Comparison of ENCODE assay signal across 26 cellular contexts in the genomic region with DNA sequence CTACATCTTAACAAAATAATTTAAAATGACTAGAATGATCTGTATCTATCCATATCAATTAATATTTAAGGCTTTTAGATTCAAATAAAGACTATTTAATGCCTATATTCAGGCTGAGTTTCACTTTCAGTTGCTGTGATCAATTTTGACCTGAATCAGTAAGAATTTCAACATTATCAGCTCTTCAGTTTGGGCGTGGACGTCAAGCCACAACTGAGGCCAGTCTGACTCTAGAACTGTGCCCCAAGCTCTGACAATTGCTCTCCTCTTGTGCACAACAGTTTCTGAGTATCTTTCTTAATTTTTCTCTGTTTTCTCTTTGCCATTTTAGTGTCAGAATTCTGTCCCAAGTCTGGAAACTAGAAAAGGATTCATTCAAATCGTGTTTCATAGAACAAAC.
"Had no signal": no experiment of that assay in that cellular context is flagged by ENCODE, and none has a peak within 500 bp of the region (broad histone marks: within the 10 kb centered on the region; RNA-seq: fewer than 3 reads in every experiment).

No MANE protein-coding gene starts in this region.

- H3K27ac ChIP-seq: brain microvascular endothelial cell, coronary artery, dorsolateral prefrontal cortex had no signal

- H3K36me3 ChIP-seq: brain microvascular endothelial cell had no signal

- H3K27me3 Mint-ChIP-seq: activated CD4-positive, alpha-beta memory T cell treated with anti-CD3 and anti-CD28 coated beads, Interleukin-2, amount 10 ng/mL, durations not matched to agents 7 days and 5 days; activated CD4-positive, alpha-beta T cell treated with anti-CD3 and anti-CD28 coated beads, Interleukin-2, amount 10 ng/mL, durations not matched to agents 7 days and 5 days; activated naive CD8-positive, alpha-beta T cell; activated T-cell treated with anti-CD3 and anti-CD28 coated beads, Interleukin-2, amount 50 U/mL, for 24 hours; central memory CD8-positive, alpha-beta T cell; dendritic cell treated with granulocyte-macrophage colony-stimulating factor and Interleukin-4, amounts not matched to agents 40 ng/mL and 50 ng/mL, for 4 days had no signal

- H3K27ac Mint-ChIP-seq: activated CD4-positive, alpha-beta memory T cell treated with anti-CD3 and anti-CD28 coated beads, Interleukin-2, amount 10 ng/mL, durations not matched to agents 7 days and 5 days; activated CD4-positive, alpha-beta T cell treated with anti-CD3 and anti-CD28 coated beads, Interleukin-2, amount 10 ng/mL, durations not matched to agents 7 days and 5 days; activated naive CD8-positive, alpha-beta T cell; activated T-cell treated with anti-CD3 and anti-CD28 coated beads, Interleukin-2, amount 50 U/mL, for 24 hours; activated T-cell treated with anti-CD3 and anti-CD28 coated beads, Interleukin-2, amount 50 U/mL, for 72 hours; dendritic cell treated with granulocyte-macrophage colony-stimulating factor and Interleukin-4, amounts not matched to agents 40 ng/mL and 50 ng/mL, for 4 days; endodermal cell had no signal

- ATAC-seq: activated T-cell treated with anti-CD3 and anti-CD28 coated beads, Interleukin-2, amount 50 U/mL, for 72 hours; esophagus mucosa had no signal

- H3K4me3 ChIP-seq: coronary artery, dorsolateral prefrontal cortex had no signal

- H3K36me3 Mint-ChIP-seq: activated naive CD8-positive, alpha-beta T cell had no signal

- H3K27me3 ChIP-seq: brain microvascular endothelial cell, dorsolateral prefrontal cortex had no signal

- DNase-seq: activated CD4-positive, alpha-beta memory T cell treated with anti-CD3 and anti-CD28 coated beads, Interleukin-2, amount 10 ng/mL, durations not matched to agents 7 days and 5 days; activated CD4-positive, alpha-beta T cell treated with anti-CD3 and anti-CD28 coated beads for 1 hour; activated CD4-positive, alpha-beta T cell treated with anti-CD3 and anti-CD28 coated beads for 4 hours; activated CD4-positive, alpha-beta T cell treated with anti-CD3 and anti-CD28 coated beads, Interleukin-2, amount 10 ng/mL, durations not matched to agents 7 days and 5 days; activated CD4-positive, alpha-beta T cell treated with anti-CD3 and anti-CD28 coated beads, Interleukin-2, amount 50 U/mL, for 4 hours; activated CD8-positive, alpha-beta memory T cell treated with anti-CD3 and anti-CD28 coated beads, Interleukin-2, amount 50 U/mL, for 48 hours; activated gamma-delta T cell; activated naive CD4-positive, alpha-beta T cell; activated naive CD4-positive, alpha-beta T cell treated with anti-CD3 and anti-CD28 coated beads, Interleukin-2, amount 50 U/mL, for 16 hours; activated T-cell treated with anti-CD3 and anti-CD28 coated beads for 4 hours; activated T-cell treated with anti-CD3 and anti-CD28 coated beads, Interleukin-2, amount 50 U/mL, for 24 hours; activated T-cell treated with anti-CD3 and anti-CD28 coated beads, Interleukin-2, amount 50 U/mL, for 72 hours; amniotic stem cell; anterior cingulate cortex; brain microvascular endothelial cell; dorsolateral prefrontal cortex; effector memory CD4-positive, alpha-beta T cell; endodermal cell; foreskin fibroblast; head of caudate nucleus; T-helper 2 cell had no signal

- H3K4me3 Mint-ChIP-seq: activated CD4-positive, alpha-beta memory T cell treated with anti-CD3 and anti-CD28 coated beads, Interleukin-2, amount 10 ng/mL, durations not matched to agents 7 days and 5 days; activated CD4-positive, alpha-beta T cell treated with anti-CD3 and anti-CD28 coated beads, Interleukin-2, amount 10 ng/mL, durations not matched to agents 7 days and 5 days; activated naive CD8-positive, alpha-beta T cell; activated T-cell treated with anti-CD3 and anti-CD28 coated beads, Interleukin-2, amount 50 U/mL, for 24 hours; activated T-cell treated with anti-CD3 and anti-CD28 coated beads, Interleukin-2, amount 50 U/mL, for 72 hours; central memory CD8-positive, alpha-beta T cell; dendritic cell treated with granulocyte-macrophage colony-stimulating factor and Interleukin-4, amounts not matched to agents 40 ng/mL and 50 ng/mL, for 4 days; endodermal cell had no signal

- H3K9me3 Mint-ChIP-seq: activated CD4-positive, alpha-beta memory T cell treated with anti-CD3 and anti-CD28 coated beads, Interleukin-2, amount 10 ng/mL, durations not matched to agents 7 days and 5 days; activated CD4-positive, alpha-beta T cell treated with anti-CD3 and anti-CD28 coated beads, Interleukin-2, amount 10 ng/mL, durations not matched to agents 7 days and 5 days; dendritic cell treated with granulocyte-macrophage colony-stimulating factor and Interleukin-4, amounts not matched to agents 40 ng/mL and 50 ng/mL, for 4 days; endodermal cell had no signal

- H3K4me1 Mint-ChIP-seq: activated CD4-positive, alpha-beta memory T cell treated with anti-CD3 and anti-CD28 coated beads, Interleukin-2, amount 10 ng/mL, durations not matched to agents 7 days and 5 days; activated CD4-positive, alpha-beta T cell treated with anti-CD3 and anti-CD28 coated beads, Interleukin-2, amount 10 ng/mL, durations not matched to agents 7 days and 5 days; central memory CD8-positive, alpha-beta T cell had no signal
